In the genomic region with DNA sequence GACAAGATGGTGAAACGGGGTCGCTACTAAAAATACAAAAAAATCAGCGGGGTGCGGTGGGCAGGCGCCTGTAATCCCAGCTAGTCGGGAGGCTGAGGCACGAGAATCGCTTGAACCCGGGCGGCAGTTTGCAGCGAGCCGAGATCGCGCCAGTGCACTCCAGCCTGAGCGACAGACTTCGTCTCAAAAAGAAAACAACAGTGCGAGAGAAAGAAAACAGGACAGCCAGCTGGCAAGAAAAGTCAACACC, we compare ENCODE assay signal across 9 cellular contexts. TPM values are rescaled to one million over a fixed set of nuclear protein-coding genes. Genes with fewer than 3 reads are reported as not detected.
DNase-seq lines count a peak whose midpoint lies in the region; ATAC-seq and TF ChIP-seq lines count a peak whose summit lies in the region.
"Had no signal": no experiment of that assay in that cellular context is flagged by ENCODE, and none has a peak within 500 bp of the region (broad histone marks: within the 10 kb centered on the region; RNA-seq: fewer than 3 reads in every experiment).

No MANE protein-coding gene starts in this region.

- no peaks in the 10 kb centered on the region for H3K27me3 Mint-ChIP-seq in natural killer cell (ENCODE audit: low read depth in 2 of 2)

- no peaks in the 10 kb centered on the region for H3K4me1 Mint-ChIP-seq in natural killer cell

- no peak overlapping the region for H3K4me3 Mint-ChIP-seq in natural killer cell
- H3K4me3 Mint-ChIP-seq: T-helper 1 cell treated with Interleukin-12 subunit alpha and Interleukin-12 subunit beta and Interleukin-4 antibody, amounts not matched to agents 30 μg/mL and 1 μg/mL, for 36 hours had no signal

- intact Hi-C loops in colonic mucosa (cut with DNase I): no loop called here
- intact Hi-C loops in natural killer cell (cut with micrococcal nuclease): no loop called here

- no peak for DNase-seq in colonic mucosa
- no peak for DNase-seq in natural killer cell
- DNase-seq in DMS153 treated with DMSO at 0.1 percent for 48 hours (lab: John Stamatoyannopoulos, UW; ENCODE audit: unreplicated experiment): no peak
- no peak for DNase-seq in central memory CD4-positive, alpha-beta T cell
- DNase-seq in GM13977 (ENCODE audit: low spot score): no peak

- H3K36me3 ChIP-seq in colonic mucosa: no peaks in the 10 kb centered on the region

- peak overlapping the region; percentile 38 for H3K4me3 ChIP-seq in colonic mucosa

- ATAC-seq in GM18867 (IDR thresholded peaks at IDR 0.05; ENCODE audit: unreplicated experiment): peak; percentile 8
- ATAC-seq in HG03159 (IDR thresholded peaks at IDR 0.05; ENCODE audit: unreplicated experiment): peak; percentile 2
- peak; percentile 0 to 4 (median 1) for ATAC-seq in natural killer cell
- ATAC-seq in GM21390 (IDR thresholded peaks at IDR 0.05; ENCODE audit: unreplicated experiment): no peak

- H3K4me1 ChIP-seq in colonic mucosa: no peaks in the 10 kb centered on the region

- H3K27ac ChIP-seq in colonic mucosa: peak overlapping the region; percentile 92

- H3K27ac Mint-ChIP-seq in natural killer cell: no peak overlapping the region
- H3K27ac Mint-ChIP-seq: T-helper 1 cell treated with Interleukin-12 subunit alpha and Interleukin-12 subunit beta and Interleukin-4 antibody, amounts not matched to agents 30 μg/mL and 1 μg/mL, for 36 hours had no signal

- H3K9me3 Mint-ChIP-seq in natural killer cell: no peaks in the 10 kb centered on the region
- H3K9me3 Mint-ChIP-seq: T-helper 1 cell treated with Interleukin-12 subunit alpha and Interleukin-12 subunit beta and Interleukin-4 antibody, amounts not matched to agents 30 μg/mL and 1 μg/mL, for 36 hours had no signal

- no peaks in the 10 kb centered on the region for H3K36me3 Mint-ChIP-seq in natural killer cell

- in situ Hi-C loops in GM13977 (cut with MboI; ENCODE audit: low pct_unique_long_range_greater_than_20kb, low sequenced_read_pairs, unreplicated experiment): no loop called here

- H3K9ac ChIP-seq in colonic mucosa (ENCODE audit: low read depth in 2 of 2, low read length in 2 of 2): peak overlapping the region; percentile 65 to 67

- no peak for TF ChIP-seq CTCF in colonic mucosa (IDR thresholded peaks at IDR 0.05)
- TF ChIP-seq CTCF in natural killer cell (IDR thresholded peaks at IDR 0.05): no peak
- no peak for TF ChIP-seq CTCF in GM13977 (IDR thresholded peaks at IDR 0.05; ENCODE audit: extremely low read depth, insufficient read depth, missing control alignments)

- no peaks in the 10 kb centered on the region for H3K27me3 ChIP-seq in colonic mucosa

- H3K9me3 ChIP-seq in colonic mucosa: no peaks in the 10 kb centered on the region

RNA-seq across cellular contexts. Expression of a gene that starts 0.6 kb away (rescaled TPM):
- total RNA-seq in colonic mucosa (1,000 to 10,000 TPM; 2,653 to 6,886 TPM), natural killer cell (over 10,000 TPM; 12,095 to 13,816 (median 12,822) TPM)

RNA-seq across cellular contexts. Expression of a gene that starts 0.7 kb away (rescaled TPM):
- 1,000 to 10,000 TPM; 1,555 to 3,531 TPM for total RNA-seq in colonic mucosa
- 1,000 to 10,000 TPM in 2 of 3 donors, 100 to 1,000 TPM in 1; 768 to 1,610 (median 1,101) TPM for total RNA-seq in natural killer cell

RNA-seq across cellular contexts. Expression of a gene that starts 9.8 kb away (rescaled TPM):
- 1 to 10 TPM; 1.3 to 1.6 TPM for total RNA-seq in colonic mucosa
- total RNA-seq in natural killer cell: 1 to 10 TPM; 2.0 to 2.1 (median 2.1) TPM

RNA-seq across cellular contexts. Expression of a gene that starts 26.8 kb away (rescaled TPM):
- total RNA-seq in colonic mucosa (100 to 1,000 TPM; 133 to 142 TPM), natural killer cell (100 to 1,000 TPM; 436 to 504 (median 478) TPM)

RNA-seq across cellular contexts. Expression of a gene that starts 35.2 kb away (rescaled TPM):
- total RNA-seq in colonic mucosa (1 to 10 TPM in 1 of 2 donors, not detected in 1; 5.0 TPM), natural killer cell (under 1 TPM in 1 of 3 donors, not detected in 2; 0.52 TPM)
